9 cellular contexts compared by ENCODE assay signal in genomic region chr11:13354335-13354734, GRCh38.
DNase-seq lines count a peak whose midpoint lies in the region; ATAC-seq and TF ChIP-seq lines count a peak whose summit lies in the region.
"Had no signal": no experiment of that assay in that cellular context is flagged by ENCODE, and none has a peak within 500 bp of the region (broad histone marks: within the 10 kb centered on the region; RNA-seq: fewer than 3 reads in every experiment).

No MANE protein-coding gene starts in this region.

- DNase-seq in MCF 10A (ENCODE audit: unreplicated experiment) (peak; percentile 43), breast epithelium (ENCODE audit: low spot score in 2 of 2) (no peak), NCI-H748 treated with DMSO at 0.1 percent for 48 hours (lab: John Stamatoyannopoulos, UW) (peak; percentile 7), epithelial cell of esophagus (ENCODE audit: low read depth) (peak; percentile 37), tibial artery (no peak), GM13977 (ENCODE audit: low spot score) (no peak)
- no peak for DNase-seq in stimulated activated effector memory CD8-positive, alpha-beta T cell treated with anti-CD3 and anti-CD28 coated beads, Interleukin-12 subunit alpha, Interleukin-12 subunit beta, amount 100 ng/mL, for 72 hours (ENCODE audit: low spot score in 2 of 2)
- DNase-seq in stimulated activated CD4-positive, alpha-beta T cell treated with anti-CD3 and anti-CD28 coated beads, Interleukin-2, amount 100 ng/mL, for 24 hours = no peak
- DNase-seq: amygdala had no signal

- peaks cover 34% of the 10 kb centered on the region for H3K36me3 Mint-ChIP-seq in MCF 10A (ENCODE audit: insufficient read depth, unreplicated experiment)
- H3K36me3 Mint-ChIP-seq in stimulated activated effector memory CD8-positive, alpha-beta T cell treated with anti-CD3 and anti-CD28 coated beads, Interleukin-12 subunit alpha, Interleukin-12 subunit beta, amount 100 ng/mL, for 72 hours = peaks cover 97% of the 10 kb centered on the region

- CTCF ChIA-PET in MCF 10A (lab: Yijun Ruan, JAX) = interaction anchor here (0.7 to 3.0 kb wide), 7 partner anchors 9 to 111 kb away, joined by 3 to 14 read pairs (median 4); no protein-coding TSS in a partner anchor

- no peak overlapping the region for H3K4me3 Mint-ChIP-seq in MCF 10A (ENCODE audit: unreplicated experiment)
- H3K4me3 Mint-ChIP-seq in stimulated activated effector memory CD8-positive, alpha-beta T cell treated with anti-CD3 and anti-CD28 coated beads, Interleukin-12 subunit alpha, Interleukin-12 subunit beta, amount 100 ng/mL, for 72 hours = no peak overlapping the region

- ATAC-seq in stimulated activated effector memory CD8-positive, alpha-beta T cell treated with anti-CD3 and anti-CD28 coated beads, Interleukin-12 subunit alpha, Interleukin-12 subunit beta, amount 100 ng/mL, for 72 hours = no peak

- TF ChIP-seq POLR2A in breast epithelium (IDR thresholded peaks at IDR 0.05) = no peak

- H3K27ac Mint-ChIP-seq in MCF 10A (ENCODE audit: low read depth, unreplicated experiment) = peak overlapping the region; percentile 46
- peak overlapping the region; percentile 70 for H3K27ac Mint-ChIP-seq in stimulated activated effector memory CD8-positive, alpha-beta T cell treated with anti-CD3 and anti-CD28 coated beads, Interleukin-12 subunit alpha, Interleukin-12 subunit beta, amount 100 ng/mL, for 72 hours

- POLR2A ChIA-PET in MCF 10A (lab: Yijun Ruan, JAX) = interaction anchor here (1.1 kb wide), 1 partner anchor 109 kb away, joined by 4 read pairs; the partner anchor contains the start of gene BTBD10

- no TSS peak for BruUV-seq in MCF 10A (replicated peaks; lab: Mats Ljungman, UMichigan)

- TF ChIP-seq CTCF in MCF 10A (IDR thresholded peaks at IDR 0.05; ENCODE audit: unreplicated experiment) (no peak), breast epithelium (IDR thresholded peaks at IDR 0.05) (no peak), epithelial cell of esophagus (IDR thresholded peaks at IDR 0.05; ENCODE audit: insufficient read depth, low read depth, low read length, missing control alignments) (peak; percentile 41), tibial artery (IDR thresholded peaks at IDR 0.05) (peak in 1 of 2 experiments; percentile 7), GM13977 (IDR thresholded peaks at IDR 0.05; ENCODE audit: extremely low read depth, insufficient read depth, missing control alignments) (no peak)

- H3K4me3 ChIP-seq in breast epithelium = no peak overlapping the region
- H3K4me3 ChIP-seq in epithelial cell of esophagus (ENCODE audit: low read length) = no peak overlapping the region
- H3K4me3 ChIP-seq in tibial artery = no peak overlapping the region

- no peaks in the 10 kb centered on the region for H3K27me3 Mint-ChIP-seq in MCF 10A (ENCODE audit: insufficient read depth, unreplicated experiment)

- no peaks in the 10 kb centered on the region for H3K4me1 Mint-ChIP-seq in MCF 10A (ENCODE audit: insufficient read depth, unreplicated experiment)
- peaks cover 24% of the 10 kb centered on the region for H3K4me1 Mint-ChIP-seq in stimulated activated effector memory CD8-positive, alpha-beta T cell treated with anti-CD3 and anti-CD28 coated beads, Interleukin-12 subunit alpha, Interleukin-12 subunit beta, amount 100 ng/mL, for 72 hours

- H3K36me3 ChIP-seq in breast epithelium (no peaks in the 10 kb centered on the region), tibial artery (peaks cover 43 to 62% (median 47%) of the 10 kb centered on the region in 3 donors)

- intact Hi-C loops in MCF 10A (cut with micrococcal nuclease) (loop anchor here (10.0 kb wide), 1 partner anchor 110 kb away; the partner anchor contains the start of gene BTBD10), breast epithelium (cut with DNase I; ENCODE audit: low total_unique reads) (no loop called here), tibial artery (cut with DNase I; ENCODE audit: low total_unique reads) (no loop called here)

- no peaks in the 10 kb centered on the region for H3K9me3 Mint-ChIP-seq in MCF 10A (ENCODE audit: unreplicated experiment)
- H3K9me3 Mint-ChIP-seq in stimulated activated effector memory CD8-positive, alpha-beta T cell treated with anti-CD3 and anti-CD28 coated beads, Interleukin-12 subunit alpha, Interleukin-12 subunit beta, amount 100 ng/mL, for 72 hours = no peaks in the 10 kb centered on the region

- H3K27ac ChIP-seq in breast epithelium (no peak overlapping the region), tibial artery (no peak overlapping the region)

- no peaks in the 10 kb centered on the region for H3K9me3 ChIP-seq in breast epithelium
- no peaks in the 10 kb centered on the region for H3K9me3 ChIP-seq in tibial artery

- in situ Hi-C loops in GM13977 (cut with MboI; ENCODE audit: low pct_unique_long_range_greater_than_20kb, low sequenced_read_pairs, unreplicated experiment) = no loop called here

- H3K4me1 ChIP-seq in breast epithelium = no peaks in the 10 kb centered on the region
- no peaks in the 10 kb centered on the region for H3K4me1 ChIP-seq in tibial artery

- H3K27me3 ChIP-seq in breast epithelium (no peaks in the 10 kb centered on the region), tibial artery (no peaks in the 10 kb centered on the region)

Comparison
In these comparisons a context has a peak if more than half of its experiments do, and no peak if none do; other contexts are left out.
1. DNase-seq: peak in MCF 10A (single experiment), NCI-H748 treated with DMSO at 0.1 percent for 48 hours (single experiment) and epithelial cell of esophagus (single experiment); none in breast epithelium (0 of 2), stimulated activated effector memory CD8-positive, alpha-beta T cell treated with anti-CD3 and anti-CD28 coated beads, Interleukin-12 subunit alpha, Interleukin-12 subunit beta, amount 100 ng/mL, for 72 hours (0 of 2), tibial artery (0 of 2), GM13977 (single experiment) and stimulated activated CD4-positive, alpha-beta T cell treated with anti-CD3 and anti-CD28 coated beads, Interleukin-2, amount 100 ng/mL, for 24 hours (0 of 2).